8 cellular contexts compared by ENCODE assay signal in genomic region chr19:52398091-52398461, GRCh38. TPM values are rescaled to one million over a fixed set of nuclear protein-coding genes. Genes with fewer than 3 reads are reported as not detected.
A peak's percentile ranks its signal among the peaks of the same experiment; 100 is the strongest.
DNase-seq lines count a peak whose midpoint lies in the region; ATAC-seq and TF ChIP-seq lines count a peak whose summit lies in the region.

No MANE protein-coding gene starts in this region.

- H3K4me3 ChIP-seq in smooth muscle cell = peak overlapping the region; percentile 67

- peaks cover 5% of the 10 kb centered on the region for H3K4me1 ChIP-seq in smooth muscle cell (ENCODE audit: low read depth)

- no peaks in the 10 kb centered on the region for H3F3A ChIP-seq in smooth muscle cell (ENCODE audit: low read depth)

- H3K27ac Mint-ChIP-seq in activated naive CD4-positive, alpha-beta T cell treated with anti-CD3 and anti-CD28 coated beads, Interleukin-2, amount 50 U/mL, for 72 hours = peak overlapping the region; percentile 94 to 97
- H3K27ac Mint-ChIP-seq in mesothelial cell of epicardium = no peak overlapping the region

- H3K27ac ChIP-seq in smooth muscle cell (ENCODE audit: low read depth) = peak overlapping the region; percentile 8

- TF ChIP-seq CTCF in smooth muscle cell (IDR thresholded peaks at IDR 0.05; ENCODE audit: borderline replicate concordance, insufficient read depth, poor library complexity, severe bottlenecking) = no peak
- no peak for TF ChIP-seq CTCF in mesothelial cell of epicardium (IDR thresholded peaks at IDR 0.05; ENCODE audit: unreplicated experiment)

- H3K4me1 Mint-ChIP-seq in mesothelial cell of epicardium = no peaks in the 10 kb centered on the region

- H3K4me3 Mint-ChIP-seq in mesothelial cell of epicardium = no peak overlapping the region

- H3K79me2 ChIP-seq in smooth muscle cell (ENCODE audit: low read depth) = peaks cover 13% of the 10 kb centered on the region

- H3K9me3 ChIP-seq in smooth muscle cell (replicated peaks; ENCODE audit: low read depth) = no peaks in the 10 kb centered on the region

- H3K4me2 ChIP-seq in smooth muscle cell = peak overlapping the region; percentile 85

- H3K36me3 ChIP-seq in smooth muscle cell (ENCODE audit: low read depth) = peaks cover 24% of the 10 kb centered on the region

- H3K9me3 Mint-ChIP-seq in activated naive CD4-positive, alpha-beta T cell treated with anti-CD3 and anti-CD28 coated beads, Interleukin-2, amount 50 U/mL, for 72 hours = peaks cover 44 to 63% of the 10 kb centered on the region in 2 donors
- H3K9me3 Mint-ChIP-seq in mesothelial cell of epicardium = peaks cover 58% of the 10 kb centered on the region

- H4K20me1 ChIP-seq in smooth muscle cell (ENCODE audit: low read depth) = no peaks in the 10 kb centered on the region

- DNase-seq in DMS79 (lab: John Stamatoyannopoulos, UW) = peak; percentile 24
- no peak for DNase-seq in activated naive CD4-positive, alpha-beta T cell treated with anti-CD3 and anti-CD28 coated beads, Interleukin-2, amount 50 U/mL, for 72 hours (ENCODE audit: low spot score in 2 of 2)
- DNase-seq in hepatic stellate cell (ENCODE audit: low spot score) = peak; percentile 28
- DNase-seq in smooth muscle cell (lab: John Stamatoyannopoulos, UW; ENCODE audit: unreplicated experiment) = no peak
- DNase-seq in NCI-H187 treated with DMSO at 0.1 percent for 48 hours (lab: John Stamatoyannopoulos, UW) = no peak
- DNase-seq in NCI-H446 treated with DMSO at 0.1 percent for 48 hours (lab: John Stamatoyannopoulos, UW) = no peak
- DNase-seq in mesothelial cell of epicardium (ENCODE audit: low spot score in 2 of 2, unreplicated experiment in 2 of 2) = no peak

- H2AFZ ChIP-seq in smooth muscle cell (ENCODE audit: low read depth) = peak overlapping the region; percentile 40

- no peaks in the 10 kb centered on the region for H3K27me3 Mint-ChIP-seq in mesothelial cell of epicardium (ENCODE audit: low read depth)

- peak; percentile 21 for ATAC-seq in HG02759 (IDR thresholded peaks at IDR 0.05; ENCODE audit: unreplicated experiment)
- ATAC-seq in activated naive CD4-positive, alpha-beta T cell treated with anti-CD3 and anti-CD28 coated beads, Interleukin-2, amount 50 U/mL, for 72 hours = peak; percentile 34

- H3K27me3 ChIP-seq in smooth muscle cell (ENCODE audit: low read depth) = no peaks in the 10 kb centered on the region

- peak overlapping the region; percentile 90 for H3K9ac ChIP-seq in smooth muscle cell (ENCODE audit: low read depth)

- peaks cover 77 to 86% of the 10 kb centered on the region in 2 donors for H3K36me3 Mint-ChIP-seq in activated naive CD4-positive, alpha-beta T cell treated with anti-CD3 and anti-CD28 coated beads, Interleukin-2, amount 50 U/mL, for 72 hours
- H3K36me3 Mint-ChIP-seq in mesothelial cell of epicardium = peaks cover 17% of the 10 kb centered on the region

- WGBS in smooth muscle cell (ENCODE audit: low lambda C conversion rate) = 31% methylated on average over 14 of the region's 14 CpGs

RNA-seq across cellular contexts. Expression of gene ZNF528, which starts 0.4 kb away (rescaled TPM):
- total RNA-seq in activated naive CD4-positive, alpha-beta T cell treated with anti-CD3 and anti-CD28 coated beads, Interleukin-2, amount 50 U/mL, for 72 hours = 1 to 10 TPM; 4.8 to 6.7 TPM
- total RNA-seq in smooth muscle cell (21.0 and 33.0 TPM in 2 replicates), mesothelial cell of epicardium (10.8 to 12.7 TPM (median 11.8 TPM) in 3 replicates)
- 16.3 and 21.7 TPM in 2 replicates for polyA plus RNA-seq in smooth muscle cell

RNA-seq across cellular contexts. Expression of gene ZNF880, which starts 28.4 kb away (rescaled TPM):
- 1 to 10 TPM; 8.5 to 9.6 TPM for total RNA-seq in activated naive CD4-positive, alpha-beta T cell treated with anti-CD3 and anti-CD28 coated beads, Interleukin-2, amount 50 U/mL, for 72 hours
- total RNA-seq in smooth muscle cell (19.7 and 25.3 TPM in 2 replicates), mesothelial cell of epicardium (17.4 to 18.7 TPM (median 18.7 TPM) in 3 replicates)
- 21.9 and 26.1 TPM in 2 replicates for polyA plus RNA-seq in smooth muscle cell

RNA-seq across cellular contexts. Expression of gene ZNF534, which starts 30.9 kb away (rescaled TPM):
- not detected for total RNA-seq in activated naive CD4-positive, alpha-beta T cell treated with anti-CD3 and anti-CD28 coated beads, Interleukin-2, amount 50 U/mL, for 72 hours
- not detected in 2 replicates for total RNA-seq in smooth muscle cell
- polyA plus RNA-seq in smooth muscle cell = 0.23 and 0.54 TPM in 2 replicates
- not detected in 3 replicates for total RNA-seq in mesothelial cell of epicardium

RNA-seq across cellular contexts. Expression of gene ZNF578, which starts 55.3 kb away (rescaled TPM):
- total RNA-seq in activated naive CD4-positive, alpha-beta T cell treated with anti-CD3 and anti-CD28 coated beads, Interleukin-2, amount 50 U/mL, for 72 hours = under 1 TPM; 0.47 to 0.57 TPM
- total RNA-seq in smooth muscle cell = 0.04 and 0.99 TPM in 2 replicates
- polyA plus RNA-seq in smooth muscle cell = 0.12 TPM in 1 of 2 replicates, not detected in the other
- 0.34 to 0.69 TPM (median 0.56 TPM) in 3 replicates for total RNA-seq in mesothelial cell of epicardium

Comparison
In these comparisons a context has a peak if more than half of its experiments do, and no peak if none do; other contexts are left out.
1. DNase-seq: peak in DMS79 (single experiment) and hepatic stellate cell (single experiment); none in activated naive CD4-positive, alpha-beta T cell treated with anti-CD3 and anti-CD28 coated beads, Interleukin-2, amount 50 U/mL, for 72 hours (0 of 2), smooth muscle cell (single experiment), NCI-H187 treated with DMSO at 0.1 percent for 48 hours (single experiment), NCI-H446 treated with DMSO at 0.1 percent for 48 hours (single experiment) and mesothelial cell of epicardium (0 of 2).